24 cellular contexts compared by ENCODE assay signal in the genomic region with DNA sequence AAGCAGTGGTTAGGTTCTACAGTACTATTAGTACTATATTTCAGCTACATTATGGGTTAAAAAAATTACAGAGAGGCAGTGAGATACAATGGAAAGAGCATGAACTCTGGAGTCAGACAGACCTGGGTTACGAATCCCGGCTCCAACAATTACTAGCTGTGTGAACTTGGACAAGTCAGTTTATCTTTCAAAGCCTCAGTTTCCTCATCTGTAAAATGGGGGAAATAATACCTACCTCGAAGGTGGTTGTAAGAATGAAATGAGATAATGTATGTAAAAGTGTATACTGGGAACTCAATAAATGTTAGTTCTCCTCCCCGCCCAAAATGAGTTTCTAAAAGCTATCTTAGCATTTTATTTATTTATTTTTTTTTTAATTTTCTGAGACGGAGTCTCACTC. TPM values are rescaled to one million over a fixed set of nuclear protein-coding genes. Genes with fewer than 3 reads are reported as not detected.
"Had no signal": no experiment of that assay in that cellular context is flagged by ENCODE, and none has a peak within 500 bp of the region (broad histone marks: within the 10 kb centered on the region; RNA-seq: fewer than 3 reads in every experiment).

No MANE protein-coding gene starts in this region.

- H3K9me3 Mint-ChIP-seq: activated CD4-positive, alpha-beta T cell treated with anti-CD3 and anti-CD28 coated beads, Interleukin-2, amount 10 ng/mL, durations not matched to agents 7 days and 5 days; activated naive CD4-positive, alpha-beta T cell treated with anti-CD3 and anti-CD28 coated beads, Interleukin-2, amount 50 U/mL, for 24 hours; activated naive CD8-positive, alpha-beta T cell treated with anti-CD3 and anti-CD28 coated beads, Interleukin-2, amount 10 ng/mL, durations not matched to agents 7 days and 5 days; activated T-cell treated with anti-CD3 and anti-CD28 coated beads, Interleukin-2, amount 50 U/mL, for 24 hours; central memory CD8-positive, alpha-beta T cell had no signal

- H3K27ac ChIP-seq: ascending aorta, cardiac muscle cell, SJCRH30, SK-N-MC had no signal

- H3K27ac Mint-ChIP-seq: activated CD4-positive, alpha-beta T cell treated with anti-CD3 and anti-CD28 coated beads for 36 hours; activated CD8-positive, alpha-beta T cell treated with anti-CD3 and anti-CD28 coated beads, Interleukin-2, amount 10 ng/mL, durations not matched to agents 7 days and 5 days; activated naive CD4-positive, alpha-beta T cell treated with anti-CD3 and anti-CD28 coated beads, Interleukin-2, amount 50 U/mL, for 24 hours; activated naive CD8-positive, alpha-beta T cell treated with anti-CD3 and anti-CD28 coated beads, Interleukin-2, amount 10 ng/mL, durations not matched to agents 7 days and 5 days; activated T-cell treated with anti-CD3 and anti-CD28 coated beads, Interleukin-2, amount 50 U/mL, for 24 hours had no signal

- H3K27me3 ChIP-seq: ascending aorta, cardiac muscle cell, SJCRH30 had no signal

- H3K4me1 Mint-ChIP-seq: activated CD4-positive, alpha-beta T cell treated with anti-CD3 and anti-CD28 coated beads for 36 hours; activated CD4-positive, alpha-beta T cell treated with anti-CD3 and anti-CD28 coated beads, Interleukin-2, amount 10 ng/mL, durations not matched to agents 7 days and 5 days; activated naive CD8-positive, alpha-beta T cell treated with anti-CD3 and anti-CD28 coated beads, Interleukin-2, amount 10 ng/mL, durations not matched to agents 7 days and 5 days; central memory CD8-positive, alpha-beta T cell had no signal

- DNase-seq: activated CD4-positive, alpha-beta T cell treated with anti-CD3 and anti-CD28 coated beads for 36 hours; activated CD4-positive, alpha-beta T cell treated with anti-CD3 and anti-CD28 coated beads, Interleukin-2, amount 10 ng/mL, durations not matched to agents 7 days and 5 days; activated CD4-positive, alpha-beta T cell treated with anti-CD3 and anti-CD28 coated beads, Interleukin-2, amount 50 U/mL, for 48 hours; activated CD8-positive, alpha-beta T cell treated with anti-CD3 and anti-CD28 coated beads, Interleukin-2, amount 10 ng/mL, durations not matched to agents 7 days and 5 days; activated naive CD8-positive, alpha-beta T cell treated with anti-CD3 and anti-CD28 coated beads, Interleukin-2, amount 10 ng/mL, durations not matched to agents 7 days and 5 days; activated T-cell treated with anti-CD3 and anti-CD28 coated beads, Interleukin-2, amount 50 U/mL, for 24 hours; amygdala; Karpas-422; NCI-H1105; NCI-H1417 treated with DMSO at 0.1 percent for 48 hours; NCI-H1694; NCI-H2029; NCI-H345; NCI-H524 treated with DMSO at 0.1 percent for 48 hours; SHP77; SJCRH30; T1000 had no signal

- H3K9me3 ChIP-seq: ascending aorta, SJCRH30 had no signal

- ATAC-seq: activated CD4-positive, alpha-beta T cell treated with anti-CD3 and anti-CD28 coated beads for 36 hours; activated CD4-positive, CD25-positive, alpha-beta regulatory T cell treated with anti-CD3 and anti-CD28 coated beads, Interleukin-2, amount 50 U/mL, for 24 hours; activated CD8-positive, alpha-beta T cell treated with anti-CD3 and anti-CD28 coated beads, Interleukin-2, amount 10 ng/mL, durations not matched to agents 7 days and 5 days; Panc1 had no signal

- H3K4me1 ChIP-seq: ascending aorta, SJCRH30 had no signal

- H3K27me3 Mint-ChIP-seq: activated CD4-positive, alpha-beta T cell treated with anti-CD3 and anti-CD28 coated beads for 36 hours; activated CD4-positive, alpha-beta T cell treated with anti-CD3 and anti-CD28 coated beads, Interleukin-2, amount 10 ng/mL, durations not matched to agents 7 days and 5 days; activated naive CD4-positive, alpha-beta T cell treated with anti-CD3 and anti-CD28 coated beads, Interleukin-2, amount 50 U/mL, for 24 hours; activated naive CD8-positive, alpha-beta T cell treated with anti-CD3 and anti-CD28 coated beads, Interleukin-2, amount 10 ng/mL, durations not matched to agents 7 days and 5 days; activated T-cell treated with anti-CD3 and anti-CD28 coated beads, Interleukin-2, amount 50 U/mL, for 24 hours; central memory CD8-positive, alpha-beta T cell had no signal

- H3K4me3 Mint-ChIP-seq: activated CD4-positive, alpha-beta T cell treated with anti-CD3 and anti-CD28 coated beads for 36 hours; activated CD4-positive, alpha-beta T cell treated with anti-CD3 and anti-CD28 coated beads, Interleukin-2, amount 10 ng/mL, durations not matched to agents 7 days and 5 days; activated CD8-positive, alpha-beta T cell treated with anti-CD3 and anti-CD28 coated beads, Interleukin-2, amount 10 ng/mL, durations not matched to agents 7 days and 5 days; activated naive CD4-positive, alpha-beta T cell treated with anti-CD3 and anti-CD28 coated beads, Interleukin-2, amount 50 U/mL, for 24 hours; activated naive CD8-positive, alpha-beta T cell treated with anti-CD3 and anti-CD28 coated beads, Interleukin-2, amount 10 ng/mL, durations not matched to agents 7 days and 5 days; activated T-cell treated with anti-CD3 and anti-CD28 coated beads, Interleukin-2, amount 50 U/mL, for 24 hours; central memory CD8-positive, alpha-beta T cell had no signal

RNA-seq across cellular contexts. Expression of gene ORC1, which starts 59.7 kb away (rescaled TPM):
- total RNA-seq: ascending aorta had no signal
